1 cellular context compared by ENCODE assay signal in genomic region chr9:37811906-37812476, GRCh38.
TF ChIP-seq lines count a peak whose summit lies in the region.

No MANE protein-coding gene starts in this region.

TF ChIP-seq in K562, 482 proteins besides CTCF, POLR2A, EP300 and RAD21 (continues in another document):
- TF ChIP-seq SRSF1 (IDR thresholded peaks at IDR 0.05; ENCODE audit: low read depth, low read length): no peak
- TF ChIP-seq CREM (IDR thresholded peaks at IDR 0.05; ENCODE audit: low read depth): no peak
- no peak for TF ChIP-seq SMC3 (conservative IDR thresholded peaks at IDR 0.05; ENCODE audit: insufficient read depth, low read depth, low read length)
- TF ChIP-seq RBM39 (optimal IDR thresholded peaks at IDR 0.05; ENCODE audit: low read depth, low read length): no peak
- TF ChIP-seq PHTF2 (CRISPR knock-in tag; IDR thresholded peaks at IDR 0.05): no peak
- TF ChIP-seq ZNF395 (CRISPR knock-in tag; IDR thresholded peaks at IDR 0.05): no peak
- no peak for TF ChIP-seq NELFE (IDR thresholded peaks at IDR 0.05; ENCODE audit: insufficient read depth, insufficient read length)
- TF ChIP-seq ZNF280A (IDR thresholded peaks at IDR 0.05; ENCODE audit: low read depth, partially characterized antibody): peak; percentile 67
- no peak for TF ChIP-seq TOE1 (IDR thresholded peaks at IDR 0.05; ENCODE audit: borderline replicate concordance)
- TF ChIP-seq TOE1 (CRISPR knock-in tag; IDR thresholded peaks at IDR 0.05; ENCODE audit: borderline replicate concordance, low read depth): no peak
- TF ChIP-seq C11orf30 (IDR thresholded peaks at IDR 0.05; ENCODE audit: low read depth): no peak
- TF ChIP-seq ZNF407 (IDR thresholded peaks at IDR 0.05; ENCODE audit: low read depth): peak; percentile 44; the same call in 1 of the 2 replicates
- no peak for TF ChIP-seq CAMTA2 (CRISPR knock-in tag; conservative IDR thresholded peaks at IDR 0.05)
- no peak for TF ChIP-seq ZNF174 (CRISPR knock-in tag; IDR thresholded peaks at IDR 0.05)
- TF ChIP-seq LARP7 (IDR thresholded peaks at IDR 0.05): no peak
- no peak for TF ChIP-seq ZSCAN32 (CRISPR knock-in tag; IDR thresholded peaks at IDR 0.05)
- no peak for TF ChIP-seq RNF219 (CRISPR knock-in tag; IDR thresholded peaks at IDR 0.05)
- TF ChIP-seq TAF15 (IDR thresholded peaks at IDR 0.05; ENCODE audit: low read depth, low read length): no peak
- TF ChIP-seq GTF2E2 (tag; IDR thresholded peaks at IDR 0.05): no peak
- peak; percentile 43 to 56; a peak in 2 of 4 replicates for TF ChIP-seq TRIM24 (IDR thresholded peaks at IDR 0.05)
- TF ChIP-seq ZNF384 (IDR thresholded peaks at IDR 0.05; ENCODE audit: low read depth, low read length): no peak
- no peak for TF ChIP-seq ID3 (CRISPR knock-in tag; IDR thresholded peaks at IDR 0.05)
- no peak for TF ChIP-seq ID3 (tag; IDR thresholded peaks at IDR 0.05)
- TF ChIP-seq EGR1 (conservative IDR thresholded peaks at IDR 0.05): no peak
- TF ChIP-seq ZNF518B (CRISPR knock-in tag; IDR thresholded peaks at IDR 0.05): no peak
- TF ChIP-seq ARID1B (IDR thresholded peaks at IDR 0.05): no peak
- TF ChIP-seq MAFF (IDR thresholded peaks at IDR 0.05; ENCODE audit: low read length): no peak
- TF ChIP-seq RBM22 (IDR thresholded peaks at IDR 0.05; ENCODE audit: low read depth, low read length, poor library complexity, severe bottlenecking): no peak
- no peak for TF ChIP-seq IRF9 (tag; IDR thresholded peaks at IDR 0.05)
